In genomic region chr6:157464653-157465535, GRCh38 we compare ENCODE assay signal across 10 cellular contexts.
DNase-seq lines count a peak whose midpoint lies in the region; ATAC-seq and TF ChIP-seq lines count a peak whose summit lies in the region.
"Had no signal": no experiment of that assay in that cellular context is flagged by ENCODE, and none has a peak within 500 bp of the region (broad histone marks: within the 10 kb centered on the region; RNA-seq: fewer than 3 reads in every experiment).

No MANE protein-coding gene starts in this region.

- no peaks in the 10 kb centered on the region for H3K9me3 Mint-ChIP-seq in neural progenitor cell
- H3K9me3 Mint-ChIP-seq: brain had no signal

- H3K27ac Mint-ChIP-seq in neural progenitor cell = no peak overlapping the region

- H3K36me3 Mint-ChIP-seq in neural progenitor cell = no peaks in the 10 kb centered on the region
- H3K36me3 Mint-ChIP-seq: brain had no signal

- no peak overlapping the region for H3K4me2 ChIP-seq in neural progenitor cell

- H3K4me1 ChIP-seq in neural progenitor cell = peaks cover 25% of the 10 kb centered on the region

- H3K4me3 ChIP-seq in neural progenitor cell = no peak overlapping the region

- peak; percentile 66 for ATAC-seq in GM18867 (IDR thresholded peaks at IDR 0.05; ENCODE audit: unreplicated experiment)
- ATAC-seq in GM21737 (IDR thresholded peaks at IDR 0.05; ENCODE audit: unreplicated experiment) = peak; percentile 54
- no peak for ATAC-seq in HG02852 (IDR thresholded peaks at IDR 0.05; ENCODE audit: unreplicated experiment)

- TF ChIP-seq CTCF in neural progenitor cell (IDR thresholded peaks at IDR 0.05) = no peak

- no peaks in the 10 kb centered on the region for H3K36me3 ChIP-seq in neural progenitor cell

- DNase-seq in M059J (ENCODE audit: low read depth) (peak; percentile 86), neural progenitor cell (ENCODE audit: low spot score) (peak; percentile 36), NCI-H510A treated with DMSO at 0.1 percent for 48 hours (lab: John Stamatoyannopoulos, UW) (no peak), NCI-H2081 treated with DMSO at 0.1 percent for 48 hours (lab: John Stamatoyannopoulos, UW) (no peak), NCI-H82 treated with DMSO at 0.1 percent for 48 hours (lab: John Stamatoyannopoulos, UW; ENCODE audit: unreplicated experiment) (no peak)
- DNase-seq: left cardiac atrium had no signal

- no peaks in the 10 kb centered on the region for H3F3A ChIP-seq in neural progenitor cell (ENCODE audit: low read depth)

- H3K27me3 Mint-ChIP-seq in neural progenitor cell (ENCODE audit: insufficient read depth, low read depth) = no peaks in the 10 kb centered on the region

- H3K9ac ChIP-seq in neural progenitor cell = no peak overlapping the region

- H3K4me3 Mint-ChIP-seq in neural progenitor cell = no peak overlapping the region

- no peaks in the 10 kb centered on the region for H3K79me2 ChIP-seq in neural progenitor cell (ENCODE audit: low read depth)

- no peaks in the 10 kb centered on the region for H3K9me3 ChIP-seq in neural progenitor cell (ENCODE audit: low read depth)

- H4K20me1 ChIP-seq in neural progenitor cell (ENCODE audit: low read depth) = no peaks in the 10 kb centered on the region

- H3K27me3 ChIP-seq in neural progenitor cell = no peaks in the 10 kb centered on the region

- H2AFZ ChIP-seq in neural progenitor cell (replicated peaks) = no peak overlapping the region

- peaks cover 13% of the 10 kb centered on the region for H3K4me1 Mint-ChIP-seq in neural progenitor cell

- H3K27ac ChIP-seq in neural progenitor cell = no peak overlapping the region

Comparison
In these comparisons a context has a peak if more than half of its experiments do, and no peak if none do; other contexts are left out.
1. DNase-seq: peak in M059J (single experiment) and neural progenitor cell (single experiment); none in NCI-H510A treated with DMSO at 0.1 percent for 48 hours (single experiment), NCI-H2081 treated with DMSO at 0.1 percent for 48 hours (single experiment) and NCI-H82 treated with DMSO at 0.1 percent for 48 hours (single experiment).